In genomic region chr2:217394510-217395351, GRCh38 we compare ENCODE assay signal across 28 cellular contexts.
DNase-seq lines count a peak whose midpoint lies in the region; ATAC-seq, FAIRE-seq and TF ChIP-seq lines count a peak whose summit lies in the region.
"Had no signal": no experiment of that assay in that cellular context is flagged by ENCODE, and none has a peak within 500 bp of the region (broad histone marks: within the 10 kb centered on the region; RNA-seq: fewer than 3 reads in every experiment).

No MANE protein-coding gene starts in this region.

- DNase-seq in A549 (ENCODE audit: low read depth in 1 of 2, low spot score in 1 of 2) (no peak), HFFc6 (peak; percentile 31), bronchial epithelial cell (ENCODE audit: low read depth) (peak; percentile 98), osteoblast (ENCODE audit: insufficient read length, low spot score, missing footprints) (peak; percentile 71), NCI-H2081 (lab: John Stamatoyannopoulos, UW) (no peak), SW480 (ENCODE audit: low spot score) (no peak)
- DNase-seq: activated CD4-positive, CD25-positive, alpha-beta regulatory T cell; activated CD8-positive, alpha-beta T cell treated with anti-CD3 and anti-CD28 coated beads, Interleukin-2, amount 10 ng/mL, durations not matched to agents 7 days and 5 days; activated T-cell treated with anti-CD3 and anti-CD28 coated beads, Interleukin-2, amount 50 U/mL, for 72 hours; brain microvascular endothelial cell; CD4-positive, alpha-beta T cell; esophagus squamous epithelium; islet precursor cell; NCI-H1048; NCI-H2081 treated with DMSO at 0.1 percent for 48 hours; NCI-H510A treated with DMSO at 0.1 percent for 48 hours; nephron progenitor cell; Right ventricle myocardium superior; stimulated activated CD4-positive, alpha-beta T cell treated with anti-CD3 and anti-CD28 coated beads, Interleukin-12 subunit alpha, Interleukin-12 subunit beta, amount 100 ng/mL, for 4 hours; T-helper 2 cell; testis had no signal

- H3K36me3 ChIP-seq in bronchial epithelial cell (ENCODE audit: control insufficient read depth, insufficient read depth, low read length) (no peaks in the 10 kb centered on the region), osteoblast (ENCODE audit: insufficient read depth, low read length) (no peaks in the 10 kb centered on the region)
- H3K36me3 ChIP-seq: brain microvascular endothelial cell, esophagus squamous epithelium had no signal

- no peak for TF ChIP-seq EP300 in A549 (IDR thresholded peaks at IDR 0.05)

- peak overlapping the region; percentile 7; the same call in 1 of the 3 replicates for H3K4me2 ChIP-seq in A549
- H3K4me2 ChIP-seq in osteoblast (ENCODE audit: insufficient read depth, low read length) = no peak overlapping the region
- H3K4me2 ChIP-seq: KMS-11 had no signal

- FAIRE-seq in A549 (lab: Jason Lieb, UNC) (no peak), bronchial epithelial cell (lab: Jason Lieb, UNC) (peak; percentile 93)
- FAIRE-seq: GM18507, H54 had no signal

- H3K9me3 ChIP-seq in A549 = peaks cover 14% of the 10 kb centered on the region; the same call in 2 of the 3 replicates
- no peaks in the 10 kb centered on the region for H3K9me3 ChIP-seq in osteoblast (ENCODE audit: low read depth, low read length)
- H3K9me3 ChIP-seq: esophagus squamous epithelium, testis had no signal

- peaks cover 76% of the 10 kb centered on the region for H3K4me1 Mint-ChIP-seq in HFFc6 (ENCODE audit: low read depth)

- POLR2A ChIA-PET in A549 (lab: Yijun Ruan, JAX) = no interaction called here

- H3K4me3 ChIP-seq in A549 (no peak overlapping the region), bronchial epithelial cell (ENCODE audit: low read depth, low read length) (no peak overlapping the region), osteoblast (ENCODE audit: insufficient read depth, low read length) (no peak overlapping the region)
- H3K4me3 ChIP-seq: esophagus squamous epithelium, testis had no signal

- TF ChIP-seq RAD21 in A549 (conservative IDR thresholded peaks at IDR 0.05 in 1 of 2, IDR thresholded peaks at IDR 0.05 in 1 of 2) = no peak

- H3K4me1 ChIP-seq in A549 = peaks cover 38% of the 10 kb centered on the region
- H3K4me1 ChIP-seq in osteoblast (ENCODE audit: insufficient read depth, low read length) = peaks cover 42% of the 10 kb centered on the region

- TF ChIP-seq CTCF in A549 (IDR thresholded peaks at IDR 0.05) = no peak
- no peak for TF ChIP-seq CTCF in HFFc6 (IDR thresholded peaks at IDR 0.05)
- no peak for TF ChIP-seq CTCF in bronchial epithelial cell (IDR thresholded peaks at IDR 0.05; ENCODE audit: insufficient read depth, low read length, severe bottlenecking)
- TF ChIP-seq CTCF in osteoblast (IDR thresholded peaks at IDR 0.05; ENCODE audit: extremely low read depth, low read depth, low read length) = no peak

- peaks cover 20% of the 10 kb centered on the region for H3K9me3 Mint-ChIP-seq in HFFc6

- 57% methylated on average over 8 of the region's 8 CpGs for WGBS in A549 (ENCODE audit: missing lambda C conversion rate)

- ATAC-seq in A549 = no peak
- no peak for ATAC-seq in HG02885 (IDR thresholded peaks at IDR 0.05; ENCODE audit: poor library complexity, unreplicated experiment)
- no peak for ATAC-seq in GM21825 (IDR thresholded peaks at IDR 0.05; ENCODE audit: unreplicated experiment)
- ATAC-seq: activated CD8-positive, alpha-beta T cell treated with anti-CD3 and anti-CD28 coated beads, Interleukin-2, amount 10 ng/mL, durations not matched to agents 7 days and 5 days; activated naive CD4-positive, alpha-beta T cell treated with anti-CD3 and anti-CD28 coated beads, Interleukin-2, amount 50 U/mL, for 72 hours; activated T-cell treated with anti-CD3 and anti-CD28 coated beads, Interleukin-2, amount 50 U/mL, for 72 hours had no signal

- peak overlapping the region in 1 of 2 experiments; percentile 1; a peak in 3 of 6 replicates for H3K27ac ChIP-seq in A549
- H3K27ac ChIP-seq in osteoblast (ENCODE audit: low read depth, low read length) = peak overlapping the region; percentile 35
- H3K27ac ChIP-seq: brain microvascular endothelial cell, KMS-11 had no signal

- CTCF ChIA-PET in A549 (lab: Yijun Ruan, JAX) = no interaction called here

- peaks cover 2% of the 10 kb centered on the region for H3K27me3 Mint-ChIP-seq in HFFc6 (ENCODE audit: insufficient read depth)
- H3K27me3 Mint-ChIP-seq: CD4-positive, alpha-beta T cell; progenitor cell of endocrine pancreas had no signal

- H3K27ac Mint-ChIP-seq in HFFc6 = peak overlapping the region; percentile 42
- H3K27ac Mint-ChIP-seq: activated CD8-positive, alpha-beta T cell treated with anti-CD3 and anti-CD28 coated beads, Interleukin-2, amount 10 ng/mL, durations not matched to agents 7 days and 5 days; activated naive CD4-positive, alpha-beta T cell treated with anti-CD3 and anti-CD28 coated beads, Interleukin-2, amount 50 U/mL, for 72 hours; activated T-cell treated with anti-CD3 and anti-CD28 coated beads, Interleukin-2, amount 50 U/mL, for 72 hours; CD4-positive, alpha-beta T cell; nephron progenitor cell; progenitor cell of endocrine pancreas had no signal

- no peaks in the 10 kb centered on the region for H3K27me3 ChIP-seq in bronchial epithelial cell (ENCODE audit: control insufficient read depth, insufficient read depth, low read length)
- no peaks in the 10 kb centered on the region for H3K27me3 ChIP-seq in osteoblast (ENCODE audit: insufficient read depth, low read length)
- H3K27me3 ChIP-seq: brain microvascular endothelial cell, esophagus squamous epithelium, testis had no signal

- peaks cover 17% of the 10 kb centered on the region for H3K36me3 Mint-ChIP-seq in HFFc6 (ENCODE audit: low read depth)

- H2AFZ ChIP-seq in osteoblast (ENCODE audit: low read length) = no peak overlapping the region

- H3K4me3 Mint-ChIP-seq in HFFc6 = no peak overlapping the region
- H3K4me3 Mint-ChIP-seq: activated CD8-positive, alpha-beta T cell treated with anti-CD3 and anti-CD28 coated beads, Interleukin-2, amount 10 ng/mL, durations not matched to agents 7 days and 5 days; activated T-cell treated with anti-CD3 and anti-CD28 coated beads, Interleukin-2, amount 50 U/mL, for 72 hours; CD4-positive, alpha-beta T cell; nephron progenitor cell had no signal

- TF ChIP-seq POLR2A in A549 (IDR thresholded peaks at IDR 0.05; ENCODE audit: low read length) = no peak

- no peaks in the 10 kb centered on the region for H4K20me1 ChIP-seq in osteoblast (ENCODE audit: insufficient read depth, low read length)

- H3K79me2 ChIP-seq in osteoblast (ENCODE audit: insufficient read depth, low read length) = no peaks in the 10 kb centered on the region

TF ChIP-seq in A549, 52 proteins besides CTCF, POLR2A, EP300 and RAD21:
- TF ChIP-seq MAZ (IDR thresholded peaks at IDR 0.05; ENCODE audit: borderline replicate concordance, low read depth, low read length) (no peak), ATOH8 (CRISPR knock-in tag; IDR thresholded peaks at IDR 0.05; ENCODE audit: low read depth) (no peak), TP53 (CRISPR knock-in tag; IDR thresholded peaks at IDR 0.05) (no peak), CHD2 (IDR thresholded peaks at IDR 0.05; ENCODE audit: low read length, partially characterized antibody) (no peak), SREBF2 (IDR thresholded peaks at IDR 0.05) (no peak), CBX2 (IDR thresholded peaks at IDR 0.05; ENCODE audit: borderline replicate concordance, low read depth) (no peak), CHD4 (IDR thresholded peaks at IDR 0.05; ENCODE audit: borderline replicate concordance) (no peak; the same call in 1 of the 2 replicates), HDAC2 (IDR thresholded peaks at IDR 0.05) (peak; percentile 36; the same call in 1 of the 2 replicates), CEBPB (IDR thresholded peaks at IDR 0.05) (0 out of 4 replicates have a peak, but pooled peaks of 1 of the 2 experiments have one; percentile 8), BHLHE40 (IDR thresholded peaks at IDR 0.05; ENCODE audit: low read depth, low read length) (no peak), ZC3H11A (IDR thresholded peaks at IDR 0.05) (no peak)
- TF ChIP-seq, protein P1, sequence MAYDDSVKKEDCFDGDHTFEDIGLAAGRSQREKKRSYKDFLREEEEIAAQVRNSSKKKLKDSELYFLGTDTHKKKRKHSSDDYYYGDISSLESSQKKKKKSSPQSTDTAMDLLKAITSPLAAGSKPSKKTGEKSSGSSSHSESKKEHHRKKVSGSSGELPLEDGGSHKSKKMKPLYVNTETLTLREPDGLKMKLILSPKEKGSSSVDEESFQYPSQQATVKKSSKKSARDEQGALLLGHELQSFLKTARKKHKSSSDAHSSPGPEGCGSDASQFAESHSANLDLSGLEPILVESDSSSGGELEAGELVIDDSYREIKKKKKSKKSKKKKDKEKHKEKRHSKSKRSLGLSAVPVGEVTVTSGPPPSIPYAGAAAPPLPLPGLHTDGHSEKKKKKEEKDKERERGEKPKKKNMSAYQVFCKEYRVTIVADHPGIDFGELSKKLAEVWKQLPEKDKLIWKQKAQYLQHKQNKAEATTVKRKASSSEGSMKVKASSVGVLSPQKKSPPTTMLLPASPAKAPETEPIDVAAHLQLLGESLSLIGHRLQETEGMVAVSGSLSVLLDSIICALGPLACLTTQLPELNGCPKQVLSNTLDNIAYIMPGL (CRISPR knock-in tag; IDR thresholded peaks at IDR 0.05; ENCODE audit: borderline replicate concordance) = no peak
TF ChIP-seq in A549: peak in this region for 2.

Comparison
In these comparisons a context has a peak if more than half of its experiments do, and no peak if none do; other contexts are left out.
1. DNase-seq: peak in HFFc6 (single experiment), bronchial epithelial cell (single experiment) and osteoblast (single experiment); none in A549 (0 of 2), NCI-H2081 (0 of 2) and SW480 (single experiment).